ENCODE assay signal across 26 cellular contexts in genomic region chr6:89623749-89624148, GRCh38.
"Had no signal": no experiment of that assay in that cellular context is flagged by ENCODE, and none has a peak within 500 bp of the region (broad histone marks: within the 10 kb centered on the region; RNA-seq: fewer than 3 reads in every experiment).

No MANE protein-coding gene starts in this region.

- H3K4me1 ChIP-seq: colonic mucosa, left lung, pancreas, stomach, thyroid gland, vagina had no signal

- H3K36me3 ChIP-seq: colonic mucosa, thyroid gland had no signal

- DNase-seq: colonic mucosa; effector CD4-positive, alpha-beta T cell; head of caudate nucleus; left cardiac atrium; left lung; mesenchymal stem cell; mucosa of descending colon; naive B cell; pancreas; retina; stimulated activated CD4-positive, alpha-beta T cell treated with anti-CD3 and anti-CD28 coated beads, Interleukin-12 subunit alpha, Interleukin-12 subunit beta, amount 100 ng/mL, for 4 hours; stimulated activated CD4-positive, alpha-beta T cell treated with anti-CD3 and anti-CD28 coated beads, Interleukin-1b, Interleukin-23, amount 100 ng/mL, for 48 hours; stimulated activated CD4-positive, alpha-beta T cell treated with anti-CD3 and anti-CD28 coated beads, Interleukin-4, amount 100 ng/mL, for 1 hour; stimulated activated CD8-positive, alpha-beta memory T cell treated with anti-CD3 and anti-CD28 coated beads, Interleukin-4, amount 100 ng/mL, for 48 hours; stimulated activated naive CD4-positive, alpha-beta T cell treated with Interleukin-2 at 50 U/mL for 16 hours; stomach; thyroid gland had no signal

- H3K27ac Mint-ChIP-seq: mesothelial cell of epicardium, naive B cell had no signal

- H3K4me3 Mint-ChIP-seq: mesothelial cell of epicardium; naive B cell; natural killer cell treated with Interleukin-12 subunit alpha and Interleukin-12 subunit beta and Interleukin-15 and Interleukin-18, amount 100 ng/mL, for 72 hours; neural crest cell had no signal

- H3K4me1 Mint-ChIP-seq: mesothelial cell of epicardium had no signal

- H3K4me2 ChIP-seq: smooth muscle cell had no signal

- H3K27ac ChIP-seq: colonic mucosa, left lung, neutrophil, pancreas, stomach, thyroid gland, vagina had no signal

- H3K27me3 ChIP-seq: colonic mucosa, left lung, neutrophil, pancreas, stomach, thyroid gland, vagina had no signal

- H3K9me3 Mint-ChIP-seq: mesothelial cell of epicardium; naive B cell; natural killer cell treated with Interleukin-12 subunit alpha and Interleukin-12 subunit beta and Interleukin-15 and Interleukin-18, amount 100 ng/mL, for 72 hours; neural crest cell had no signal

- H3K9me3 ChIP-seq: colonic mucosa, left lung, mucosa of descending colon, neutrophil, pancreas, stomach, thyroid gland, vagina had no signal

- ATAC-seq: left cardiac atrium; left lung; mucosa of descending colon; natural killer cell treated with Interleukin-12 subunit alpha and Interleukin-12 subunit beta and Interleukin-15 and Interleukin-18, amount 100 ng/mL, for 72 hours; pancreas; sciatic nerve had no signal

- H3K27me3 Mint-ChIP-seq: naive B cell; natural killer cell treated with Interleukin-12 subunit alpha and Interleukin-12 subunit beta and Interleukin-15 and Interleukin-18, amount 100 ng/mL, for 72 hours had no signal

- H3K36me3 Mint-ChIP-seq: naive B cell; natural killer cell treated with Interleukin-12 subunit alpha and Interleukin-12 subunit beta and Interleukin-15 and Interleukin-18, amount 100 ng/mL, for 72 hours had no signal

- FAIRE-seq: frontal cortex, islet of Langerhans, pancreas had no signal

- H3K4me3 ChIP-seq: colonic mucosa, left lung, mucosa of descending colon, pancreas, smooth muscle cell, stomach, thyroid gland, vagina had no signal
